1 cellular context compared by ENCODE assay signal in genomic region chr1:15323351-15323988, GRCh38.
TF ChIP-seq lines count a peak whose summit lies in the region.

No MANE protein-coding gene starts in this region.

TF ChIP-seq in GM23338, 12 proteins besides CTCF, POLR2A, EP300 and RAD21 (continued from another document):
- TF ChIP-seq, protein P1, sequence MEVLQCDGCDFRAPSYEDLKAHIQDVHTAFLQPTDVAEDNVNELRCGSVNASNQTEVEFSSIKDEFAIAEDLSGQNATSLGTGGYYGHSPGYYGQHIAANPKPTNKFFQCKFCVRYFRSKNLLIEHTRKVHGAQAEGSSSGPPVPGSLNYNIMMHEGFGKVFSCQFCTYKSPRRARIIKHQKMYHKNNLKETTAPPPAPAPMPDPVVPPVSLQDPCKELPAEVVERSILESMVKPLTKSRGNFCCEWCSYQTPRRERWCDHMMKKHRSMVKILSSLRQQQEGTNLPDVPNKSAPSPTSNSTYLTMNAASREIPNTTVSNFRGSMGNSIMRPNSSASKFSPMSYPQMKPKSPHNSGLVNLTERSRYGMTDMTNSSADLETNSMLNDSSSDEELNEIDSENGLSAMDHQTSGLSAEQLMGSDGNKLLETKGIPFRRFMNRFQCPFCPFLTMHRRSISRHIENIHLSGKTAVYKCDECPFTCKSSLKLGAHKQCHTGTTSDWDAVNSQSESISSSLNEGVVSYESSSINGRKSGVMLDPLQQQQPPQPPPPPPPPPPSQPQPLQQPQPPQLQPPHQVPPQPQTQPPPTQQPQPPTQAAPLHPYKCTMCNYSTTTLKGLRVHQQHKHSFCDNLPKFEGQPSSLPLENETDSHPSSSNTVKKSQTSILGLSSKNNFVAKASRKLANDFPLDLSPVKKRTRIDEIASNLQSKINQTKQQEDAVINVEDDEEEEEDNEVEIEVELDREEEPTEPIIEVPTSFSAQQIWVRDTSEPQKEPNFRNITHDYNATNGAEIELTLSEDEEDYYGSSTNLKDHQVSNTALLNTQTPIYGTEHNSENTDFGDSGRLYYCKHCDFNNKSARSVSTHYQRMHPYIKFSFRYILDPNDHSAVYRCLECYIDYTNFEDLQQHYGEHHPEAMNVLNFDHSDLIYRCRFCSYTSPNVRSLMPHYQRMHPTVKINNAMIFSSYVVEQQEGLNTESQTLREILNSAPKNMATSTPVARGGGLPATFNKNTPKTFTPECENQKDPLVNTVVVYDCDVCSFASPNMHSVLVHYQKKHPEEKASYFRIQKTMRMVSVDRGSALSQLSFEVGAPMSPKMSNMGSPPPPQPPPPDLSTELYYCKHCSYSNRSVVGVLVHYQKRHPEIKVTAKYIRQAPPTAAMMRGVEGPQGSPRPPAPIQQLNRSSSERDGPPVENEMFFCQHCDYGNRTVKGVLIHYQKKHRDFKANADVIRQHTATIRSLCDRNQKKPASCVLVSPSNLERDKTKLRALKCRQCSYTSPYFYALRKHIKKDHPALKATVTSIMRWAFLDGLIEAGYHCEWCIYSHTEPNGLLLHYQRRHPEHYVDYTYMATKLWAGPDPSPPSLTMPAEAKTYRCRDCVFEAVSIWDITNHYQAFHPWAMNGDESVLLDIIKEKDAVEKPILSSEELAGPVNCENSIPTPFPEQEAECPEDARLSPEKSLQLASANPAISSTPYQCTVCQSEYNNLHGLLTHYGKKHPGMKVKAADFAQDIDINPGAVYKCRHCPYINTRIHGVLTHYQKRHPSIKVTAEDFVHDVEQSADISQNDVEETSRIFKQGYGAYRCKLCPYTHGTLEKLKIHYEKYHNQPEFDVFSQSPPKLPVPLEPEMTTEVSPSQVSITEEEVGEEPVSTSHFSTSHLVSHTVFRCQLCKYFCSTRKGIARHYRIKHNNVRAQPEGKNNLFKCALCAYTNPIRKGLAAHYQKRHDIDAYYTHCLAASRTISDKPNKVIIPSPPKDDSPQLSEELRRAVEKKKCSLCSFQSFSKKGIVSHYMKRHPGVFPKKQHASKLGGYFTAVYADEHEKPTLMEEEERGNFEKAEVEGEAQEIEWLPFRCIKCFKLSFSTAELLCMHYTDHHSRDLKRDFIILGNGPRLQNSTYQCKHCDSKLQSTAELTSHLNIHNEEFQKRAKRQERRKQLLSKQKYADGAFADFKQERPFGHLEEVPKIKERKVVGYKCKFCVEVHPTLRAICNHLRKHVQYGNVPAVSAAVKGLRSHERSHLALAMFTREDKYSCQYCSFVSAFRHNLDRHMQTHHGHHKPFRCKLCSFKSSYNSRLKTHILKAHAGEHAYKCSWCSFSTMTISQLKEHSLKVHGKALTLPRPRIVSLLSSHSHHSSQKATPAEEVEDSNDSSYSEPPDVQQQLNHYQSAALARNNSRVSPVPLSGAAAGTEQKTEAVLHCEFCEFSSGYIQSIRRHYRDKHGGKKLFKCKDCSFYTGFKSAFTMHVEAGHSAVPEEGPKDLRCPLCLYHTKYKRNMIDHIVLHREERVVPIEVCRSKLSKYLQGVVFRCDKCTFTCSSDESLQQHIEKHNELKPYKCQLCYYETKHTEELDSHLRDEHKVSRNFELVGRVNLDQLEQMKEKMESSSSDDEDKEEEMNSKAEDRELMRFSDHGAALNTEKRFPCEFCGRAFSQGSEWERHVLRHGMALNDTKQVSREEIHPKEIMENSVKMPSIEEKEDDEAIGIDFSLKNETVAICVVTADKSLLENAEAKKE (CRISPR knock-in tag; IDR thresholded peaks at IDR 0.05) = no peak
TF ChIP-seq in GM23338: peak in this region for 0.
